In the genomic region with DNA sequence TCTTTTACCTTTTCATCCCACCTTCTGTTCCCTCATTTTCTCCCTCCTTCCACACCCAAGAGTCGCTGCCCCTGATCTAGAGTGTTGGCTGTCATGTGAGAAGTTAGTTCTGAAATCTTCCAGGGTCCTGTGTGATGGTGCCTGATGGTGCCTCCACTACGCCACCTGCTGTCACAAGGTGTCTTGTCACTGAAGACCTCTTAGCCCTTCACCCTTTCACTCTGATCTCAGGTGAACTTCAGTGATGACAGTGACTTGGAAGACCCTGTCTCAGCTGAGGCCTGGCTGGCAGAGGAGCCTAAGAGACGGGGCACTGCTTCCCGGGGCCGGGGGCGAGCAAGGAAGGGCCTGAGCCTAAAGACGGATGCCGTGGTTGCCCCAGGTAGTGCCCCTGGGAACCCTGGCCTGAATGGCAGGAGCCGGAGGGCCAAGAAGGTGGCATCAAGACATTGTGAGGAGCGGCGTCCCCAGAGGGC, we compare ENCODE assay signal across 8 cellular contexts. TPM values are rescaled to one million over a fixed set of nuclear protein-coding genes. Genes with fewer than 3 reads are reported as not detected.
DNase-seq lines count a peak whose midpoint lies in the region; ATAC-seq and TF ChIP-seq lines count a peak whose summit lies in the region.

No MANE protein-coding gene starts in this region.

- 68% methylated on average over 5 of the region's 11 CpGs for WGBS in esophagus muscularis mucosa

- H3K9me3 ChIP-seq in esophagus muscularis mucosa: no peaks in the 10 kb centered on the region

- H3K27me3 Mint-ChIP-seq in natural killer cell treated with Interleukin-12 subunit alpha and Interleukin-12 subunit beta and Interleukin-15 and Interleukin-18, amount 100 ng/mL, for 72 hours: no peaks in the 10 kb centered on the region

- TF ChIP-seq CTCF in GM12875 (IDR thresholded peaks at IDR 0.05; ENCODE audit: borderline replicate concordance, insufficient read depth, low read depth, low read length) (peak; percentile 63; the same call in 1 of the 2 replicates), esophagus muscularis mucosa (IDR thresholded peaks at IDR 0.05) (peak; percentile 59 to 78 (median 64))

- H3K4me3 Mint-ChIP-seq in natural killer cell treated with Interleukin-12 subunit alpha and Interleukin-12 subunit beta and Interleukin-15 and Interleukin-18, amount 100 ng/mL, for 72 hours: no peak overlapping the region

- H3K4me3 ChIP-seq in GM12875 (ENCODE audit: low read depth, low read length) (no peak overlapping the region), esophagus muscularis mucosa (no peak overlapping the region)

- TF ChIP-seq EP300 in esophagus muscularis mucosa (IDR thresholded peaks at IDR 0.05): no peak

- no peak overlapping the region for H3K27ac ChIP-seq in esophagus muscularis mucosa (replicated peaks in 1 of 4)
- H3K27ac ChIP-seq in substantia nigra (ENCODE audit: low read depth, low read length, poor library complexity, severe bottlenecking): no peak overlapping the region

- DNase-seq in 8988T (peak; percentile 64), NCI-H82 treated with DMSO at 0.1 percent for 48 hours (lab: John Stamatoyannopoulos, UW; ENCODE audit: unreplicated experiment) (peak; percentile 4), activated T-cell treated with anti-CD3 and anti-CD28 coated beads for 48 hours (ENCODE audit: low read depth) (peak; percentile 40), esophagus muscularis mucosa (ENCODE audit: extremely low spot score) (no peak), substantia nigra (lab: John Stamatoyannopoulos, UW) (peak in 32 of 49 donors; percentile 4 to 73 (median 32)), middle frontal gyrus (ENCODE audit: extremely low spot score, low spot score) (no peak)
- DNase-seq in natural killer cell treated with Interleukin-12 subunit alpha and Interleukin-12 subunit beta and Interleukin-15 and Interleukin-18, amount 100 ng/mL, for 72 hours (ENCODE audit: low spot score): peak; percentile 76

- peak; percentile 61 to 76 for ATAC-seq in natural killer cell treated with Interleukin-12 subunit alpha and Interleukin-12 subunit beta and Interleukin-15 and Interleukin-18, amount 100 ng/mL, for 72 hours

- TF ChIP-seq POLR2A in esophagus muscularis mucosa (IDR thresholded peaks at IDR 0.05; ENCODE audit: low read depth): no peak

- no peaks in the 10 kb centered on the region for H3K36me3 ChIP-seq in esophagus muscularis mucosa

- H3K27me3 ChIP-seq in esophagus muscularis mucosa: no peaks in the 10 kb centered on the region

- no peaks in the 10 kb centered on the region for H3K9me3 Mint-ChIP-seq in natural killer cell treated with Interleukin-12 subunit alpha and Interleukin-12 subunit beta and Interleukin-15 and Interleukin-18, amount 100 ng/mL, for 72 hours

- H3K27ac Mint-ChIP-seq in natural killer cell treated with Interleukin-12 subunit alpha and Interleukin-12 subunit beta and Interleukin-15 and Interleukin-18, amount 100 ng/mL, for 72 hours: no peak overlapping the region

- no peaks in the 10 kb centered on the region for H3K4me1 ChIP-seq in esophagus muscularis mucosa

- peaks cover 5% of the 10 kb centered on the region for H3K36me3 Mint-ChIP-seq in natural killer cell treated with Interleukin-12 subunit alpha and Interleukin-12 subunit beta and Interleukin-15 and Interleukin-18, amount 100 ng/mL, for 72 hours

- intact Hi-C loops in esophagus muscularis mucosa (cut with DNase I): loop anchor here (2.0 kb wide), 1 partner anchor 75 kb away; no protein-coding TSS in a partner anchor

- peaks cover 6 to 9% of the 10 kb centered on the region in 2 donors for H3K4me1 Mint-ChIP-seq in natural killer cell treated with Interleukin-12 subunit alpha and Interleukin-12 subunit beta and Interleukin-15 and Interleukin-18, amount 100 ng/mL, for 72 hours (ENCODE audit: low read depth in 2 of 2)

RNA-seq across cellular contexts. Expression of a gene that starts 7.6 kb away (rescaled TPM):
- 100 to 1,000 TPM; 446 to 812 (median 631) TPM for total RNA-seq in esophagus muscularis mucosa
- 100 to 1,000 TPM; 199 to 233 TPM for total RNA-seq in natural killer cell treated with Interleukin-12 subunit alpha and Interleukin-12 subunit beta and Interleukin-15 and Interleukin-18, amount 100 ng/mL, for 72 hours

RNA-seq across cellular contexts. Expression of a gene that starts 11.7 kb away (rescaled TPM):
- total RNA-seq in esophagus muscularis mucosa: 10 to 100 TPM; 41.6 to 63.0 (median 46.2) TPM
- 10 to 100 TPM; 55.8 to 72.9 TPM for total RNA-seq in natural killer cell treated with Interleukin-12 subunit alpha and Interleukin-12 subunit beta and Interleukin-15 and Interleukin-18, amount 100 ng/mL, for 72 hours

RNA-seq across cellular contexts. Expression of a gene that starts 19.7 kb away (rescaled TPM):
- 1 to 10 TPM in 1 of 4 donors, under 1 TPM in 3; under 0.01 to 2.0 (median 0.24) TPM for total RNA-seq in esophagus muscularis mucosa
- total RNA-seq in natural killer cell treated with Interleukin-12 subunit alpha and Interleukin-12 subunit beta and Interleukin-15 and Interleukin-18, amount 100 ng/mL, for 72 hours: 100 to 1,000 TPM in 1 of 2 donors, 10 to 100 TPM in 1; 35.2 to 127 TPM

RNA-seq across cellular contexts. Expression of a gene that starts 33.6 kb away (rescaled TPM):
- 10 to 100 TPM; 35.1 to 46.2 (median 38.3) TPM for total RNA-seq in esophagus muscularis mucosa
- total RNA-seq in natural killer cell treated with Interleukin-12 subunit alpha and Interleukin-12 subunit beta and Interleukin-15 and Interleukin-18, amount 100 ng/mL, for 72 hours: 10 to 100 TPM; 56.7 to 96.2 TPM

RNA-seq across cellular contexts. Expression of a gene that starts 48.4 kb away (rescaled TPM):
- not detected for total RNA-seq in esophagus muscularis mucosa
- not detected for total RNA-seq in natural killer cell treated with Interleukin-12 subunit alpha and Interleukin-12 subunit beta and Interleukin-15 and Interleukin-18, amount 100 ng/mL, for 72 hours

Comparison
In these comparisons a context has a peak if more than half of its experiments do, and no peak if none do; other contexts are left out.
1. DNase-seq: peak in 8988T (single experiment), NCI-H82 treated with DMSO at 0.1 percent for 48 hours (single experiment), activated T-cell treated with anti-CD3 and anti-CD28 coated beads for 48 hours (single experiment), natural killer cell treated with Interleukin-12 subunit alpha and Interleukin-12 subunit beta and Interleukin-15 and Interleukin-18, amount 100 ng/mL, for 72 hours (single experiment) and substantia nigra (32 of 49); none in esophagus muscularis mucosa (single experiment) and middle frontal gyrus (single experiment).
2. RNA of a gene that starts 19.7 kb away (total RNA-seq): 35.2 to 127 TPM in natural killer cell treated with Interleukin-12 subunit alpha and Interleukin-12 subunit beta and Interleukin-15 and Interleukin-18, amount 100 ng/mL, for 72 hours; under 0.01 to 2.0 TPM in esophagus muscularis mucosa; every median in the first group is over 10 times any median in the second.